1 cellular context compared by ENCODE assay signal in the genomic region with DNA sequence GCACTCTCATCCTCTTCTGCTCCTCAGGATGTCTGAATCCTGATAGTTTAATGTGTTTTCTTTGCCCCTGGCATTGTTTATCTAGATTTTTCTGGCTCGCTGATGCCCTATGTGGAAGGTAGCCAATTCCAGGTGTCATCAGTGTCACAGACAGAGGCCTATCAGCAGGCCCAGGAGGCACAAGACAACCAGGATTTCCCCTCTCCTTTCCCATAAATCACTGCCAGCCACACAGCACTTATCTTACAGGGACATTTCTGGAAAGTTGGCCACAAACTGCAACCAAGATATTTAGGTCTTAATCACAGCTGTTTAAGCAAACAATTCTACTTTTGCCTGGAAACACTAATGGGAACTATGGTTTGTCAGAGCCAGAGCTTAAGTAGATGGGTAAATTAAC.
TF ChIP-seq lines count a peak whose summit lies in the region.

No MANE protein-coding gene starts in this region.

TF ChIP-seq in HEK293, 187 proteins besides CTCF, POLR2A, EP300 and RAD21:
- TF ChIP-seq ZIC2 (tag by site-specific recombination; IDR thresholded peaks at IDR 0.05) (0 out of 2 replicates have a peak, but pooled peaks have one; percentile 20), ZNF549 (tag by site-specific recombination; IDR thresholded peaks at IDR 0.05) (no peak), GLIS1 (tag by site-specific recombination; IDR thresholded peaks at IDR 0.05) (peak; percentile 61), MEIS1 (CRISPR knock-in tag; IDR thresholded peaks at IDR 0.05; ENCODE audit: borderline replicate concordance) (peak; percentile 22; the same call in 1 of the 2 replicates), ZNF202 (tag by site-specific recombination; IDR thresholded peaks at IDR 0.05; ENCODE audit: borderline replicate concordance) (no peak)
